ENCODE assay signal across 12 cellular contexts in the genomic region with DNA sequence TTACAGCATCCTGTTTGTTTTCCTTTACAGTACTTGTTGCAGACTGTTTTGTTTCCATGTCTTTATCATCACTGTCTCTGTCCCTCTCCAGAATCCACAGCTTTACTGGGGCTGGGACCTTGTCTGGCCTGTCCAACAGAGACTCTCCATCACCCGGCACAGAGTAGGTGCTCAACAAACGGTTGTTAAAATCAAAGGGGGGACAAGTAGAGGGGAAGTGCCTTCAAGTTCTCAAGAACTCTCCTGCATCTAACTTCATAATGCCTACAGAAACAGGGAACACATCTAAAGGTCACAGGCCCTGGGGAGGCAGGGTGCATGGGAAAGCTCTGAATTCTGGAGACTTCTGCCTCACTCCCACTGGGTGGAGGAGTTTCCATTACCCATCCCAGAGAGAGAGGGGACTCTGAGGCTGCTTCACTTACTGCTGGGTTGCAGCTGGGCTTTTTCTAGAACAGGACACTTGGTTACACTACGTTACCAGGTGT. TPM values are rescaled to one million over a fixed set of nuclear protein-coding genes. Genes with fewer than 3 reads are reported as not detected.
DNase-seq lines count a peak whose midpoint lies in the region; ATAC-seq and TF ChIP-seq lines count a peak whose summit lies in the region.
"Had no signal": no experiment of that assay in that cellular context is flagged by ENCODE, and none has a peak within 500 bp of the region (broad histone marks: within the 10 kb centered on the region; RNA-seq: fewer than 3 reads in every experiment).

No MANE protein-coding gene starts in this region.

- H3K4me3 Mint-ChIP-seq in activated naive CD8-positive, alpha-beta T cell: peak overlapping the region; percentile 88
- H3K4me3 Mint-ChIP-seq in naive B cell: peak overlapping the region; percentile 85 to 96 (median 91)

- H3K36me3 ChIP-seq in left ventricle myocardium inferior: no peaks in the 10 kb centered on the region

- intact Hi-C loops in left ventricle myocardium inferior (cut with micrococcal nuclease): no loop called here
- intact Hi-C loops in Right ventricle myocardium inferior (cut with DNase I): loop anchor here (5.0 kb wide), 1 partner anchor 40 kb away; no protein-coding TSS in a partner anchor

- H3K27ac ChIP-seq in left ventricle myocardium inferior (replicated peaks) (peak overlapping the region; percentile 90), substantia nigra (ENCODE audit: low read depth, low read length, poor library complexity, severe bottlenecking) (no peak overlapping the region), caudate nucleus (ENCODE audit: low read depth, low read length) (no peak overlapping the region)
- H3K27ac ChIP-seq: GM23248, SJSA1 had no signal

- no peak for DNase-seq in left ventricle myocardium inferior
- DNase-seq in Right ventricle myocardium inferior (ENCODE audit: missing footprints): no peak
- no peak for DNase-seq in naive B cell
- no peak for DNase-seq in SHP77 (lab: John Stamatoyannopoulos, UW)
- no peak for DNase-seq in substantia nigra (lab: John Stamatoyannopoulos, UW)
- no peak for DNase-seq in caudate nucleus (lab: John Stamatoyannopoulos, UW)
- DNase-seq: effector CD8-positive, alpha-beta T cell; GM23248; NCI-H2081 treated with DMSO at 0.1 percent for 48 hours had no signal

- peaks cover 2% of the 10 kb centered on the region for H3K36me3 Mint-ChIP-seq in activated naive CD8-positive, alpha-beta T cell
- H3K36me3 Mint-ChIP-seq in naive B cell: no peaks in the 10 kb centered on the region

- no peaks in the 10 kb centered on the region for H3K9me3 ChIP-seq in left ventricle myocardium inferior (replicated peaks)
- H3K9me3 ChIP-seq: SJSA1 had no signal

- no peak overlapping the region for H3K4me3 ChIP-seq in left ventricle myocardium inferior
- H3K4me3 ChIP-seq: GM23248, SJSA1 had no signal

- no peak for TF ChIP-seq CTCF in left ventricle myocardium inferior (IDR thresholded peaks at IDR 0.05; ENCODE audit: borderline replicate concordance)

- H3K4me1 Mint-ChIP-seq in activated naive CD8-positive, alpha-beta T cell (ENCODE audit: low read depth): peaks cover 78% of the 10 kb centered on the region
- H3K4me1 Mint-ChIP-seq in naive B cell: peaks cover 57 to 88% (median 76%) of the 10 kb centered on the region in 3 donors

- no peaks in the 10 kb centered on the region for H3K9me3 Mint-ChIP-seq in activated naive CD8-positive, alpha-beta T cell (ENCODE audit: low read depth)
- H3K9me3 Mint-ChIP-seq in naive B cell: no peaks in the 10 kb centered on the region

- H3K27me3 Mint-ChIP-seq in activated naive CD8-positive, alpha-beta T cell: no peaks in the 10 kb centered on the region
- H3K27me3 Mint-ChIP-seq in naive B cell: no peaks in the 10 kb centered on the region

- ATAC-seq in Right ventricle myocardium inferior: no peak
- ATAC-seq in naive B cell (ENCODE audit: low read depth in 2 of 2): no peak
- ATAC-seq in GM19467 (IDR thresholded peaks at IDR 0.05; ENCODE audit: unreplicated experiment): no peak

- peaks cover 66% of the 10 kb centered on the region for H3K4me1 ChIP-seq in left ventricle myocardium inferior

- no peaks in the 10 kb centered on the region for H3K27me3 ChIP-seq in left ventricle myocardium inferior (ENCODE audit: low read depth)
- H3K27me3 ChIP-seq: SJSA1 had no signal

- H3K27ac Mint-ChIP-seq in activated naive CD8-positive, alpha-beta T cell: peak overlapping the region; percentile 99
- peak overlapping the region; percentile 99 to 100 (median 100) for H3K27ac Mint-ChIP-seq in naive B cell

RNA-seq across cellular contexts. Expression of a gene that starts 2.3 kb away (rescaled TPM):
- 54.7 TPM for total RNA-seq in left ventricle myocardium inferior
- total RNA-seq in Right ventricle myocardium inferior: 49.3 TPM
- polyA plus RNA-seq in naive B cell (ENCODE audit: low read depth in 6 of 6): 10 to 100 TPM in 5 of 6 donors, 1 to 10 TPM in 1; 6.9 to 44.5 (median 20.8) TPM
